ENCODE assay signal across 8 cellular contexts in genomic region chr13:61477619-61478018, GRCh38.
"Had no signal": no experiment of that assay in that cellular context is flagged by ENCODE, and none has a peak within 500 bp of the region (broad histone marks: within the 10 kb centered on the region; RNA-seq: fewer than 3 reads in every experiment).

No MANE protein-coding gene starts in this region.

- DNase-seq: GM23248, GOT3, H9, HCEC 1CT, KBM-7 had no signal

- H3K27ac ChIP-seq: GM23248, KMS-11 had no signal

- H2AFZ ChIP-seq: GM23248 had no signal

- FAIRE-seq: H54, HTR-8/SVneo had no signal

- H3K4me3 ChIP-seq: GM23248 had no signal

- H3K9ac ChIP-seq: GM23248, KMS-11 had no signal

- H3K4me2 ChIP-seq: KMS-11 had no signal
